8 cellular contexts compared by ENCODE assay signal in the genomic region with DNA sequence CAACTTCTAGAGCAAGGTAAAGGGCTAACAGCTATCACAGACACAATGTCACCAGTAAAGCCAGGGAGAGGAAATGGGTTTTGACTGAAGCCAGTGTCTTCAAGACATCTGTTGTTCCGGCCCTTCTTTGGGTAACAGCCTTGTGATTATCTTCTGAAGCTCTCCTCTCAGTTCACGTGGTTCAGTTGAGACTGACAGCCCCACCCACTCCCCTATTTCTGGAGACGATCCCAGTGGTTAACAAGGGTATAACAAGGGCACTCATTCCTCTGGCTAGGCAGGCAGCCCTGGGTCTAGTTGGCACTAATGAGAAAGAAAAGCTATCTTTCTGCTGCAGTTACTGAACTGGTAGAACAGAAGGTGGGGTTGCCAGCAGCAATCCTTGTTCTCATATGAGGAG. TPM values are rescaled to one million over a fixed set of nuclear protein-coding genes. Genes with fewer than 3 reads are reported as not detected.
DNase-seq lines count a peak whose midpoint lies in the region; ATAC-seq lines count a peak whose summit lies in the region.

No MANE protein-coding gene starts in this region.

- H3K4me3 Mint-ChIP-seq in activated CD4-positive, alpha-beta T cell treated with anti-CD3 and anti-CD28 coated beads, Interleukin-2, amount 10 ng/mL, durations not matched to agents 24 days and 14 days = peak overlapping the region; percentile 68
- H3K4me3 Mint-ChIP-seq in memory B cell = no peak overlapping the region

- ATAC-seq in HG02571 (IDR thresholded peaks at IDR 0.05; ENCODE audit: unreplicated experiment) (peak; percentile 68), memory B cell (ENCODE audit: low read depth) (peak; percentile 97)

- DNase-seq in NCI-H1105 treated with DMSO at 0.1 percent for 48 hours (lab: John Stamatoyannopoulos, UW) = peak; percentile 36
- no peak for DNase-seq in NCI-H1105 (lab: John Stamatoyannopoulos, UW)
- DNase-seq in NCI-H1694 (lab: John Stamatoyannopoulos, UW) = peak; percentile 54
- peak; percentile 91 for DNase-seq in activated CD4-positive, alpha-beta T cell treated with anti-CD3 and anti-CD28 coated beads, Interleukin-2, amount 10 ng/mL, durations not matched to agents 24 days and 14 days
- DNase-seq in dedifferentiated amniotic fluid mesenchymal stem cell (ENCODE audit: extremely low spot score) = peak; percentile 21
- peak; percentile 31 to 56 for DNase-seq in memory B cell (ENCODE audit: low spot score in 2 of 2)
- peak; percentile 27 to 29 for DNase-seq in stimulated activated CD8-positive, alpha-beta memory T cell treated with anti-CD3 and anti-CD28 coated beads, Interleukin-7, amount 100 ng/mL, for 1 hour (ENCODE audit: low read depth in 2 of 2)

- peaks cover 66% of the 10 kb centered on the region for H3K4me1 Mint-ChIP-seq in activated CD4-positive, alpha-beta T cell treated with anti-CD3 and anti-CD28 coated beads, Interleukin-2, amount 10 ng/mL, durations not matched to agents 24 days and 14 days
- peaks cover 32% of the 10 kb centered on the region for H3K4me1 Mint-ChIP-seq in memory B cell

- H3K9me3 Mint-ChIP-seq in activated CD4-positive, alpha-beta T cell treated with anti-CD3 and anti-CD28 coated beads, Interleukin-2, amount 10 ng/mL, durations not matched to agents 24 days and 14 days = peaks cover 4% of the 10 kb centered on the region
- H3K9me3 Mint-ChIP-seq in memory B cell = peaks cover 2% of the 10 kb centered on the region

- H3K36me3 Mint-ChIP-seq in activated CD4-positive, alpha-beta T cell treated with anti-CD3 and anti-CD28 coated beads, Interleukin-2, amount 10 ng/mL, durations not matched to agents 24 days and 14 days (ENCODE audit: low read depth) = peaks cover 19% of the 10 kb centered on the region
- H3K36me3 Mint-ChIP-seq in memory B cell = peaks cover 10% of the 10 kb centered on the region

- intact Hi-C loops in activated CD4-positive, alpha-beta T cell treated with anti-CD3 and anti-CD28 coated beads, Interleukin-2, amount 10 ng/mL, durations not matched to agents 24 days and 14 days (cut with micrococcal nuclease) = no loop called here

- peak overlapping the region; percentile 86 for H3K27ac Mint-ChIP-seq in activated CD4-positive, alpha-beta T cell treated with anti-CD3 and anti-CD28 coated beads, Interleukin-2, amount 10 ng/mL, durations not matched to agents 24 days and 14 days
- H3K27ac Mint-ChIP-seq in memory B cell = peak overlapping the region; percentile 84

- no peaks in the 10 kb centered on the region for H3K27me3 Mint-ChIP-seq in activated CD4-positive, alpha-beta T cell treated with anti-CD3 and anti-CD28 coated beads, Interleukin-2, amount 10 ng/mL, durations not matched to agents 24 days and 14 days
- H3K27me3 Mint-ChIP-seq in memory B cell = no peaks in the 10 kb centered on the region

RNA-seq across cellular contexts. Expression of a gene that starts 6.9 kb away (rescaled TPM):
- 48.2 and 57.2 TPM in 2 replicates for total RNA-seq in activated CD4-positive, alpha-beta T cell treated with anti-CD3 and anti-CD28 coated beads, Interleukin-2, amount 10 ng/mL, durations not matched to agents 24 days and 14 days

RNA-seq across cellular contexts. Expression of a gene that starts 53.5 kb away (rescaled TPM):
- 4.3 and 4.6 TPM in 2 replicates for total RNA-seq in activated CD4-positive, alpha-beta T cell treated with anti-CD3 and anti-CD28 coated beads, Interleukin-2, amount 10 ng/mL, durations not matched to agents 24 days and 14 days
